In the genomic region with DNA sequence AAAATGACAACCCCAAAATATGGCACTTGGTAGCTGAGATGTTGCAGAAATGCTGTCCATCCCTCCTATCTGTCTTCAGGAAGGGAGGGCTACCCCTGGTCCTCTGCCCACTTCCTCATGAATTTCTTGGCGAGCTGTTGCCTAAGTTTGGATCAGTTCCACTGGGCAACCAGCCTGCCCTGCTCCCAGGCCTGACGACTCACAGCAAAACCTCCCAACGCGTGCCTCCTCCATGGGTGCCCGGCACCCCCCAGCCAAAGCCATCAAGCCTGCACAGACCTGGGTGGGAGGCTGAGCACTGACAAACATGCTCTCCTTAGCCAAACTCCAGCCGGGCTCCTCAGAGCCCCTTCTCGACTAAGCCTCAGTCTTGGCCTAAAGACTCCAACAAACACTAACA, we compare ENCODE assay signal across 1 cellular context.
TF ChIP-seq lines count a peak whose summit lies in the region.

No MANE protein-coding gene starts in this region.

TF ChIP-seq in HepG2, 621 proteins besides CTCF, POLR2A, EP300 and RAD21:
- TF ChIP-seq REL (CRISPR knock-in tag; conservative IDR thresholded peaks at IDR 0.05): no peak
- TF ChIP-seq ATF1 (CRISPR knock-in tag; IDR thresholded peaks at IDR 0.05): no peak
- TF ChIP-seq NPAS2 (CRISPR knock-in tag; IDR thresholded peaks at IDR 0.05; ENCODE audit: borderline replicate concordance): no peak
- TF ChIP-seq EZH2 (conservative IDR thresholded peaks at IDR 0.05; ENCODE audit: low read depth, low read length): no peak
- no peak for TF ChIP-seq AHDC1 (CRISPR knock-in tag; IDR thresholded peaks at IDR 0.05; ENCODE audit: borderline replicate concordance)
- no peak for TF ChIP-seq ZNF451 (CRISPR knock-in tag; IDR thresholded peaks at IDR 0.05)
- no peak for TF ChIP-seq ZNF670 (CRISPR knock-in tag; IDR thresholded peaks at IDR 0.05; ENCODE audit: borderline replicate concordance)
- no peak for TF ChIP-seq TBP (CRISPR knock-in tag; IDR thresholded peaks at IDR 0.05)
- TF ChIP-seq, protein P1, sequence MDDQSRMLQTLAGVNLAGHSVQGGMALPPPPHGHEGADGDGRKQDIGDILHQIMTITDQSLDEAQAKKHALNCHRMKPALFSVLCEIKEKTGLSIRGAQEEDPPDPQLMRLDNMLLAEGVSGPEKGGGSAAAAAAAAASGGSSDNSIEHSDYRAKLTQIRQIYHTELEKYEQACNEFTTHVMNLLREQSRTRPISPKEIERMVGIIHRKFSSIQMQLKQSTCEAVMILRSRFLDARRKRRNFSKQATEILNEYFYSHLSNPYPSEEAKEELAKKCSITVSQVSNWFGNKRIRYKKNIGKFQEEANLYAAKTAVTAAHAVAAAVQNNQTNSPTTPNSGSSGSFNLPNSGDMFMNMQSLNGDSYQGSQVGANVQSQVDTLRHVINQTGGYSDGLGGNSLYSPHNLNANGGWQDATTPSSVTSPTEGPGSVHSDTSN (CRISPR knock-in tag; IDR thresholded peaks at IDR 0.05; ENCODE audit: borderline replicate concordance): no peak
